Comparison of ENCODE assay signal across 19 cellular contexts in the genomic region with DNA sequence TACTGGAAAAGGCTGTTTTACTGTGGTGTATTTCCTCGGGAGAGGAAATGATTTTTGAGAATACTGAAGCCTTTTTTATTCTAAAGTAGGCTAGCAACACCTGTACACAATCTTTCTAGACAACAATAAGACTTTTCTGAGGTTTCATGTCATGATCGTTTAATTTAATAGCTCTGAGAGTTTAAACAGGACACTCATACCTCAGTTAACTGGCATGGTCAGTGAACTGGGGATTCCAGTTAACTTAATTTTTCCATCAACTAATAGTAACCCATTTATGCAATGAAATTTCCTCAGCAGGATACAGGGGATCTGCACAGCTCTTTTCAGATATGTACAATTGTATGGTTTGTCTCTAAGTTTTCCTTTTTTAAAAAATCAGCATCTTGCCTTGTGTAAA.
DNase-seq lines count a peak whose midpoint lies in the region; ATAC-seq and TF ChIP-seq lines count a peak whose summit lies in the region.
"Had no signal": no experiment of that assay in that cellular context is flagged by ENCODE, and none has a peak within 500 bp of the region (broad histone marks: within the 10 kb centered on the region; RNA-seq: fewer than 3 reads in every experiment).

No MANE protein-coding gene starts in this region.

- H3K4me2 ChIP-seq in GM23248 (ENCODE audit: unreplicated experiment) (no peak overlapping the region), smooth muscle cell (no peak overlapping the region)
- H3K4me2 ChIP-seq: BLaER1 had no signal

- H3K27me3 Mint-ChIP-seq in WTC11 (ENCODE audit: low read depth) = no peaks in the 10 kb centered on the region
- H3K27me3 Mint-ChIP-seq in endodermal cell (ENCODE audit: insufficient read depth) = no peaks in the 10 kb centered on the region
- H3K27me3 Mint-ChIP-seq: B cell; CD4-positive, CD25-positive, alpha-beta regulatory T cell had no signal

- no peak overlapping the region for H2AFZ ChIP-seq in GM23248
- no peak overlapping the region for H2AFZ ChIP-seq in smooth muscle cell (ENCODE audit: low read depth)
- H2AFZ ChIP-seq: GM23338 had no signal

- no peak for ATAC-seq in WTC11
- ATAC-seq in HG03139 (IDR thresholded peaks at IDR 0.05; ENCODE audit: unreplicated experiment) = no peak
- ATAC-seq: CD8-positive, alpha-beta T cell; GM12878; GM23338; HCT116 had no signal

- no peaks in the 10 kb centered on the region for H3K27me3 ChIP-seq in GM23248 (replicated peaks; ENCODE audit: insufficient read depth)
- no peaks in the 10 kb centered on the region for H3K27me3 ChIP-seq in endodermal cell (ENCODE audit: control insufficient read depth, insufficient read depth, low read length, poor library complexity, severe bottlenecking)
- H3K27me3 ChIP-seq in smooth muscle cell (ENCODE audit: low read depth) = no peaks in the 10 kb centered on the region
- H3K27me3 ChIP-seq: BLaER1 had no signal

- peak overlapping the region; percentile 13; the same call in 1 of the 2 replicates for H3K27ac Mint-ChIP-seq in WTC11
- H3K27ac Mint-ChIP-seq in endodermal cell = no peak overlapping the region
- H3K27ac Mint-ChIP-seq: B cell; CD4-positive, CD25-positive, alpha-beta regulatory T cell; CD8-positive, alpha-beta T cell; GM23338; H9 had no signal

- CTCF ChIA-PET in WTC11 (lab: Charles Lee) = interaction anchor here (0.5 to 1.0 kb wide), 2 partner anchors 121 to 319 kb away, joined by 3 read pairs; a partner anchor contains a TSS

- H3K36me3 Mint-ChIP-seq in WTC11 (no peaks in the 10 kb centered on the region), endodermal cell (ENCODE audit: low read depth) (no peaks in the 10 kb centered on the region)
- H3K36me3 Mint-ChIP-seq: CD8-positive, alpha-beta T cell had no signal

- H3K4me1 Mint-ChIP-seq in WTC11 = peaks cover 51% of the 10 kb centered on the region
- peaks cover 24% of the 10 kb centered on the region for H3K4me1 Mint-ChIP-seq in endodermal cell

- H3K36me3 ChIP-seq in GM23248 (ENCODE audit: low read depth) = no peaks in the 10 kb centered on the region
- no peaks in the 10 kb centered on the region for H3K36me3 ChIP-seq in endodermal cell (ENCODE audit: control insufficient read depth, insufficient read depth, low read length)
- no peaks in the 10 kb centered on the region for H3K36me3 ChIP-seq in smooth muscle cell (ENCODE audit: low read depth)
- H3K36me3 ChIP-seq: BLaER1 had no signal

- in situ Hi-C loops in GM23248 (cut with MboI) = no loop called here

- H3K9me3 ChIP-seq in GM23248 (ENCODE audit: low read depth) (no peaks in the 10 kb centered on the region), endodermal cell (ENCODE audit: control insufficient read depth, low read length) (no peaks in the 10 kb centered on the region), smooth muscle cell (replicated peaks; ENCODE audit: low read depth) (no peaks in the 10 kb centered on the region)
- H3K9me3 ChIP-seq: BLaER1, Caco-2 had no signal

- H3K4me3 ChIP-seq in GM23248 (no peak overlapping the region), endodermal cell (ENCODE audit: low read length) (no peak overlapping the region), smooth muscle cell (no peak overlapping the region)
- H3K4me3 ChIP-seq: BLaER1, GM12878, GM23338 had no signal

- H3F3A ChIP-seq in GM23248 (ENCODE audit: insufficient read depth) = no peaks in the 10 kb centered on the region; the same call in 1 of the 2 replicates
- no peaks in the 10 kb centered on the region for H3F3A ChIP-seq in smooth muscle cell (ENCODE audit: low read depth)

- H3K9ac ChIP-seq in GM23248 = no peak overlapping the region
- H3K9ac ChIP-seq in endodermal cell (ENCODE audit: extremely low read depth, low read length, poor library complexity, severe bottlenecking) = no peak overlapping the region
- no peak overlapping the region for H3K9ac ChIP-seq in smooth muscle cell (ENCODE audit: low read depth)
- H3K9ac ChIP-seq: BLaER1 had no signal

- POLR2A ChIA-PET in WTC11 (lab: Charles Lee) = no interaction called here

- H4K20me1 ChIP-seq in GM23248 (ENCODE audit: insufficient read depth) (no peaks in the 10 kb centered on the region), smooth muscle cell (ENCODE audit: low read depth) (peaks cover 3% of the 10 kb centered on the region)

- H3K4me1 ChIP-seq in GM23248 (ENCODE audit: insufficient read depth) (peaks cover 28% of the 10 kb centered on the region), endodermal cell (ENCODE audit: control insufficient read depth, insufficient read depth, low read length) (no peaks in the 10 kb centered on the region), smooth muscle cell (ENCODE audit: low read depth) (no peaks in the 10 kb centered on the region)
- H3K4me1 ChIP-seq: Caco-2 had no signal

- DNase-seq in GM23248 (peak; percentile 7), SK-N-DZ (ENCODE audit: low spot score) (peak; percentile 45), WTC11 (ENCODE audit: low spot score) (no peak), endodermal cell (no peak), smooth muscle cell (lab: John Stamatoyannopoulos, UW; ENCODE audit: unreplicated experiment) (no peak)
- DNase-seq: Caco-2; CD4-positive, CD25-positive, alpha-beta regulatory T cell; CD8-positive, alpha-beta T cell; DMS79; EL; GDM1; H9 had no signal

- TF ChIP-seq CTCF in WTC11 (IDR thresholded peaks at IDR 0.05) (no peak), endodermal cell (conservative IDR thresholded peaks at IDR 0.05) (no peak), smooth muscle cell (IDR thresholded peaks at IDR 0.05; ENCODE audit: borderline replicate concordance, insufficient read depth, poor library complexity, severe bottlenecking) (no peak)

- H3K9me2 ChIP-seq in GM23248 (ENCODE audit: insufficient read depth) = no peaks in the 10 kb centered on the region

- H3K4me3 Mint-ChIP-seq in WTC11 (no peak overlapping the region), endodermal cell (no peak overlapping the region)
- H3K4me3 Mint-ChIP-seq: B cell; CD4-positive, CD25-positive, alpha-beta regulatory T cell; CD8-positive, alpha-beta T cell; GM23338; H9 had no signal

- 41 to 46% methylated on average over 2 of the region's 2 CpGs for WGBS in GM23248 (ENCODE audit: low coverage in 1 of 2, low lambda C conversion rate in 2 of 2, missing lambda C conversion rate in 2 of 2), 2 experiments
- WGBS in endodermal cell (ENCODE audit: insufficient coverage in 1 of 2, insufficient read length in 1 of 2), 2 experiments = 88 to 100% methylated on average over 1 to 2 of the region's 2 CpGs
- 88% methylated on average over 2 of the region's 2 CpGs for WGBS in smooth muscle cell (ENCODE audit: low lambda C conversion rate)

- H3K27ac ChIP-seq in GM23248 (no peak overlapping the region), endodermal cell (ENCODE audit: low read depth, low read length) (no peak overlapping the region), smooth muscle cell (ENCODE audit: low read depth) (no peak overlapping the region)
- H3K27ac ChIP-seq: BLaER1, C4-2B had no signal

- H3K9me3 Mint-ChIP-seq in WTC11 (no peaks in the 10 kb centered on the region; the same call in 1 of the 2 replicates), endodermal cell (peaks cover 6% of the 10 kb centered on the region)
- H3K9me3 Mint-ChIP-seq: CD4-positive, CD25-positive, alpha-beta regulatory T cell; CD8-positive, alpha-beta T cell; GM23338; H9 had no signal

- H3K79me2 ChIP-seq in GM23248 (ENCODE audit: insufficient read depth) (no peaks in the 10 kb centered on the region), smooth muscle cell (ENCODE audit: low read depth) (no peaks in the 10 kb centered on the region)

TF ChIP-seq in WTC11, 78 proteins besides CTCF, POLR2A, EP300 and RAD21 (continues in another document):
- TF ChIP-seq, protein P1, sequence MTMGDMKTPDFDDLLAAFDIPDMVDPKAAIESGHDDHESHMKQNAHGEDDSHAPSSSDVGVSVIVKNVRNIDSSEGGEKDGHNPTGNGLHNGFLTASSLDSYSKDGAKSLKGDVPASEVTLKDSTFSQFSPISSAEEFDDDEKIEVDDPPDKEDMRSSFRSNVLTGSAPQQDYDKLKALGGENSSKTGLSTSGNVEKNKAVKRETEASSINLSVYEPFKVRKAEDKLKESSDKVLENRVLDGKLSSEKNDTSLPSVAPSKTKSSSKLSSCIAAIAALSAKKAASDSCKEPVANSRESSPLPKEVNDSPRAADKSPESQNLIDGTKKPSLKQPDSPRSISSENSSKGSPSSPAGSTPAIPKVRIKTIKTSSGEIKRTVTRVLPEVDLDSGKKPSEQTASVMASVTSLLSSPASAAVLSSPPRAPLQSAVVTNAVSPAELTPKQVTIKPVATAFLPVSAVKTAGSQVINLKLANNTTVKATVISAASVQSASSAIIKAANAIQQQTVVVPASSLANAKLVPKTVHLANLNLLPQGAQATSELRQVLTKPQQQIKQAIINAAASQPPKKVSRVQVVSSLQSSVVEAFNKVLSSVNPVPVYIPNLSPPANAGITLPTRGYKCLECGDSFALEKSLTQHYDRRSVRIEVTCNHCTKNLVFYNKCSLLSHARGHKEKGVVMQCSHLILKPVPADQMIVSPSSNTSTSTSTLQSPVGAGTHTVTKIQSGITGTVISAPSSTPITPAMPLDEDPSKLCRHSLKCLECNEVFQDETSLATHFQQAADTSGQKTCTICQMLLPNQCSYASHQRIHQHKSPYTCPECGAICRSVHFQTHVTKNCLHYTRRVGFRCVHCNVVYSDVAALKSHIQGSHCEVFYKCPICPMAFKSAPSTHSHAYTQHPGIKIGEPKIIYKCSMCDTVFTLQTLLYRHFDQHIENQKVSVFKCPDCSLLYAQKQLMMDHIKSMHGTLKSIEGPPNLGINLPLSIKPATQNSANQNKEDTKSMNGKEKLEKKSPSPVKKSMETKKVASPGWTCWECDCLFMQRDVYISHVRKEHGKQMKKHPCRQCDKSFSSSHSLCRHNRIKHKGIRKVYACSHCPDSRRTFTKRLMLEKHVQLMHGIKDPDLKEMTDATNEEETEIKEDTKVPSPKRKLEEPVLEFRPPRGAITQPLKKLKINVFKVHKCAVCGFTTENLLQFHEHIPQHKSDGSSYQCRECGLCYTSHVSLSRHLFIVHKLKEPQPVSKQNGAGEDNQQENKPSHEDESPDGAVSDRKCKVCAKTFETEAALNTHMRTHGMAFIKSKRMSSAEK (CRISPR knock-in tag; IDR thresholded peaks at IDR 0.05; ENCODE audit: borderline replicate concordance) = no peak
- TF ChIP-seq, protein P2, sequence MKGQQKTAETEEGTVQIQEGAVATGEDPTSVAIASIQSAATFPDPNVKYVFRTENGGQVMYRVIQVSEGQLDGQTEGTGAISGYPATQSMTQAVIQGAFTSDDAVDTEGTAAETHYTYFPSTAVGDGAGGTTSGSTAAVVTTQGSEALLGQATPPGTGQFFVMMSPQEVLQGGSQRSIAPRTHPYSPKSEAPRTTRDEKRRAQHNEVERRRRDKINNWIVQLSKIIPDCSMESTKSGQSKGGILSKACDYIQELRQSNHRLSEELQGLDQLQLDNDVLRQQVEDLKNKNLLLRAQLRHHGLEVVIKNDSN (CRISPR knock-in tag; IDR thresholded peaks at IDR 0.05) = no peak
- TF ChIP-seq ELF4 (CRISPR knock-in tag; IDR thresholded peaks at IDR 0.05; ENCODE audit: low read depth) = no peak
- TF ChIP-seq ETV6 (CRISPR knock-in tag; IDR thresholded peaks at IDR 0.05) = no peak

Comparison
In these comparisons a context has a peak if more than half of its experiments do, and no peak if none do; other contexts are left out.
1. DNase-seq: peak in GM23248 (single experiment) and SK-N-DZ (single experiment); none in WTC11 (single experiment), endodermal cell (single experiment) and smooth muscle cell (single experiment).